10 cellular contexts compared by ENCODE assay signal in the genomic region with DNA sequence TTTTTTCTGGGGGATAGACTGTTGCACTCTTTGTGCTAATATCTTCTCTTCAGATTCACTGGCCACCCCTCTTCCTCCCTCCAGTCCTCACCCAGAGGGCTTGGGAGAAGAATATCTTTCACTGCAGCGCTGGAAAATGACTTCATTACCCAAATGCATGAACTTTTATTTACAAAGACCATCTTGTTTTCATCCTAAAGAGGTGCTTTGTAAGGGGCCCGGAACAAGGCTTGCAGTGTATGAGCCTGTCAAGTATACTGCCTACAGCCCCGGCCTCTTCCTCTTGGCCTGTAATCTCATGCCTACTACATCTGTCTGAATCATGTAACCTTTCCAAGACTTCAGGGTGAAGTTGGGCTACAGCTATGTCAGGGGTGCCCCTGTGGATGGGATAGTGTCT. TPM values are rescaled to one million over a fixed set of nuclear protein-coding genes. Genes with fewer than 3 reads are reported as not detected.
DNase-seq lines count a peak whose midpoint lies in the region; ATAC-seq, FAIRE-seq and TF ChIP-seq lines count a peak whose summit lies in the region.
"Had no signal": no experiment of that assay in that cellular context is flagged by ENCODE, and none has a peak within 500 bp of the region (broad histone marks: within the 10 kb centered on the region; RNA-seq: fewer than 3 reads in every experiment).

No MANE protein-coding gene starts in this region.

- H2BK12ac ChIP-seq in H1 (ENCODE audit: low read depth, low read length), result no peak overlapping the region

- no peak for ATAC-seq in activated T-cell treated with anti-CD3 and anti-CD28 coated beads, Interleukin-2, amount 50 U/mL, for 72 hours (replicated peaks in 1 of 2)
- ATAC-seq in HG03039 (IDR thresholded peaks at IDR 0.05; ENCODE audit: unreplicated experiment), result no peak

- H2BK15ac ChIP-seq in H1 (ENCODE audit: low read length), result no peak overlapping the region

- peaks cover 16% of the 10 kb centered on the region for H3K4me1 Mint-ChIP-seq in activated T-cell treated with anti-CD3 and anti-CD28 coated beads, Interleukin-2, amount 50 U/mL, for 72 hours (ENCODE audit: low read depth)

- no peak overlapping the region for H3K56ac ChIP-seq in H1 (replicated peaks; ENCODE audit: insufficient read length, low read depth, low read length)

- H3K27ac ChIP-seq in H1 (ENCODE audit: low read depth, low read length), result no peak overlapping the region
- peak overlapping the region; percentile 90 to 98 for H3K27ac ChIP-seq in tibial artery

- peaks cover 0 to 2% of the 10 kb centered on the region in 2 donors for H3K36me3 Mint-ChIP-seq in activated T-cell treated with anti-CD3 and anti-CD28 coated beads, Interleukin-2, amount 50 U/mL, for 72 hours (ENCODE audit: insufficient read depth in 2 of 2)

- no peak overlapping the region for H3K9ac ChIP-seq in H1 (replicated peaks in 1 of 4; ENCODE audit: extremely low read depth in 1 of 4, low read depth in 3 of 4, low read length in 3 of 4)

- H3K14ac ChIP-seq in H1 (ENCODE audit: insufficient read length), result no peak overlapping the region

- H2BK5ac ChIP-seq in H1 (ENCODE audit: low read depth, low read length), result no peak overlapping the region

- H3K4me3 Mint-ChIP-seq in activated T-cell treated with anti-CD3 and anti-CD28 coated beads, Interleukin-2, amount 50 U/mL, for 72 hours, result peak overlapping the region; percentile 71 to 84

- H3K4me1 ChIP-seq in H1 (replicated peaks in 1 of 4; ENCODE audit: control insufficient read depth in 3 of 4, insufficient read depth in 4 of 4, low read length in 3 of 4) (peaks cover 0 to 7% (median 2%) of the 10 kb centered on the region in 4 experiments; a peak in 3 of 7 replicates), tibial artery (peaks cover 0 to 42% (median 17%) of the 10 kb centered on the region in 4 donors), BE2C (no peaks in the 10 kb centered on the region; the same call in 1 of the 2 replicates)

- H3K4me3 ChIP-seq in H1 (ENCODE audit: extremely low read depth in 1 of 4, insufficient read depth in 2 of 4, low read depth in 3 of 4, low read length in 4 of 4), result peak overlapping the region; percentile 63 to 76 (median 70); a peak in 6 of 8 replicates
- peak overlapping the region; percentile 78 to 86 for H3K4me3 ChIP-seq in tibial artery
- H3K4me3 ChIP-seq in lower leg skin (ENCODE audit: low read depth, poor library complexity, severe bottlenecking), result no peak overlapping the region
- no peak overlapping the region for H3K4me3 ChIP-seq in BE2C (ENCODE audit: low read depth, low read length)

- no peak for TF ChIP-seq EP300 in H1 (IDR thresholded peaks at IDR 0.05; ENCODE audit: borderline replicate concordance in 1 of 2, low read depth in 2 of 2, low read length in 2 of 2)

- H3K36me3 ChIP-seq in H1 (ENCODE audit: control insufficient read depth in 2 of 4, insufficient read depth in 4 of 4, low read length in 3 of 4), result no peaks in the 10 kb centered on the region
- H3K36me3 ChIP-seq in tibial artery, result no peaks in the 10 kb centered on the region
- no peaks in the 10 kb centered on the region for H3K36me3 ChIP-seq in BE2C

- TF ChIP-seq POLR2A in H1 (IDR thresholded peaks at IDR 0.05; ENCODE audit: control extremely low read depth in 1 of 2, low read depth in 2 of 2, low read length in 2 of 2) (no peak), lower leg skin (IDR thresholded peaks at IDR 0.05) (no peak)

- no peak overlapping the region for H4K5ac ChIP-seq in H1 (ENCODE audit: insufficient read length, low read depth, low read length)

- H2BK120ac ChIP-seq in H1 (replicated peaks; ENCODE audit: low read depth, low read length), result no peak overlapping the region

- no peak overlapping the region for H3K23ac ChIP-seq in H1 (ENCODE audit: insufficient read length)

- H3K79me2 ChIP-seq in H1 (ENCODE audit: control insufficient read depth in 1 of 2, insufficient read depth in 2 of 2, low read length in 2 of 2), result no peaks in the 10 kb centered on the region

- TF ChIP-seq CTCF in H1 (IDR thresholded peaks at IDR 0.05; ENCODE audit: control extremely low read depth in 1 of 3, insufficient read depth in 1 of 3, low read depth in 1 of 3, low read length in 3 of 3) (no peak), tibial artery (IDR thresholded peaks at IDR 0.05) (no peak), lower leg skin (IDR thresholded peaks at IDR 0.05) (no peak), BE2C (IDR thresholded peaks at IDR 0.05; ENCODE audit: low read depth, low read length) (no peak)

- POLR2A ChIA-PET in H1 (lab: Charles Lee; ENCODE audit: partially characterized antibody), result interaction anchor here (1.2 to 1.4 kb wide), 2 partner anchors 9 to 11 kb away, joined by 4 to 6 read pairs; no protein-coding TSS in a partner anchor

- peaks cover 2 to 35% (median 16%) of the 10 kb centered on the region in 4 experiments for H3K27me3 ChIP-seq in H1 (replicated peaks in 1 of 4; ENCODE audit: control insufficient read depth in 3 of 4, extremely low read depth in 1 of 4, insufficient read depth in 3 of 4, low read length in 3 of 4)
- no peaks in the 10 kb centered on the region for H3K27me3 ChIP-seq in tibial artery
- no peaks in the 10 kb centered on the region for H3K27me3 ChIP-seq in BE2C

- no peak for FAIRE-seq in H1 (lab: Jason Lieb, UNC)

- H3K9me3 ChIP-seq in H1 (ENCODE audit: insufficient read depth in 2 of 2, low read depth in 1 of 2, low read length in 1 of 2), result no peaks in the 10 kb centered on the region
- H3K9me3 ChIP-seq in tibial artery, result no peaks in the 10 kb centered on the region
- H3K9me3 ChIP-seq in BE2C, result no peaks in the 10 kb centered on the region

- TF ChIP-seq RAD21 in H1 (IDR thresholded peaks at IDR 0.05 in 1 of 2, conservative IDR thresholded peaks at IDR 0.05 in 1 of 2; ENCODE audit: low read depth in 2 of 2, low read length in 2 of 2), result no peak

- no peak for DNase-seq in activated T-cell treated with anti-CD3 and anti-CD28 coated beads, Interleukin-2, amount 50 U/mL, for 72 hours
- no peak for DNase-seq in activated T-cell treated with anti-CD3 and anti-CD28 coated beads, Interleukin-2, amount 50 U/mL, for 1 hour
- DNase-seq in H1 (ENCODE audit: low read depth in 1 of 2, low spot score in 2 of 2), result no peak
- DNase-seq in midbrain (lab: John Stamatoyannopoulos, UW), result peak; percentile 14
- DNase-seq in tibial artery, result no peak
- no peak for DNase-seq in lower leg skin (ENCODE audit: low spot score in 2 of 2)
- DNase-seq in BE2C, result no peak
- DNase-seq: ACHN had no signal

- H4K20me1 ChIP-seq in H1 (replicated peaks in 1 of 2; ENCODE audit: control insufficient read depth in 1 of 2, insufficient read depth in 2 of 2, low read length in 2 of 2), result no peaks in the 10 kb centered on the region

- peak overlapping the region; percentile 35; the same call in 1 of the 2 replicates for H2BK20ac ChIP-seq in H1 (ENCODE audit: low read length)

- no peaks in the 10 kb centered on the region for H3K79me1 ChIP-seq in H1 (ENCODE audit: low read depth, low read length)

- peaks cover 57% of the 10 kb centered on the region for H3K27me3 Mint-ChIP-seq in activated T-cell treated with anti-CD3 and anti-CD28 coated beads, Interleukin-2, amount 50 U/mL, for 72 hours (ENCODE audit: low read depth)

- H3K9me3 Mint-ChIP-seq in activated T-cell treated with anti-CD3 and anti-CD28 coated beads, Interleukin-2, amount 50 U/mL, for 72 hours, result no peaks in the 10 kb centered on the region
- H3K9me3 Mint-ChIP-seq: dendritic cell treated with granulocyte-macrophage colony-stimulating factor and Interleukin-4, amounts not matched to agents 40 ng/mL and 50 ng/mL, for 4 days had no signal

- no peak overlapping the region for H4K91ac ChIP-seq in H1 (replicated peaks; ENCODE audit: insufficient read length, low read length)

- H3K27ac Mint-ChIP-seq in activated T-cell treated with anti-CD3 and anti-CD28 coated beads, Interleukin-2, amount 50 U/mL, for 72 hours, result no peak overlapping the region
- H3K27ac Mint-ChIP-seq: dendritic cell treated with granulocyte-macrophage colony-stimulating factor and Interleukin-4, amounts not matched to agents 40 ng/mL and 50 ng/mL, for 4 days had no signal

- CTCF ChIA-PET in H1 (lab: Charles Lee; ENCODE audit: partially characterized antibody), result interaction anchor here (0.9 to 2.7 kb wide), 8 partner anchors 10 to 92 kb away, joined by 3 to 16 read pairs (median 6); no protein-coding TSS in a partner anchor

- H3K4me2 ChIP-seq in H1 (ENCODE audit: insufficient read depth in 1 of 2, low read depth in 2 of 2, low read length in 2 of 2), result peak overlapping the region; percentile 89 to 91

- H2AFZ ChIP-seq in H1 (ENCODE audit: low read length), result peak overlapping the region; percentile 88; the same call in 1 of the 2 replicates

- H3K23me2 ChIP-seq in H1 (ENCODE audit: low read depth, low read length), result peaks cover 12% of the 10 kb centered on the region

- 0 out of 2 replicates have a peak overlapping the region, but pooled peaks have one; percentile 6 for H3K18ac ChIP-seq in H1 (ENCODE audit: extremely low read depth, low read length)

- 62% methylated on average over 3 of the region's 3 CpGs; no CpG with 5 or more reads in 1 of the 2 experiments for WGBS in H1 (ENCODE audit: extremely low coverage in 1 of 2, insufficient coverage in 1 of 2, insufficient read length in 1 of 2, insufficient replicate concordance in 2 of 2, low coverage in 1 of 2, low lambda C conversion rate in 2 of 2, missing lambda C conversion rate in 1 of 2), 2 experiments
- WGBS in lower leg skin, 2 donors, result 53 to 62% methylated on average over 3 of the region's 3 CpGs

- H2AK5ac ChIP-seq in H1 (ENCODE audit: low read depth, low read length), result no peak overlapping the region

- H4K8ac ChIP-seq in H1 (ENCODE audit: extremely low read depth, insufficient read depth, low read length), result no peak overlapping the region

- H3K4ac ChIP-seq in H1 (replicated peaks; ENCODE audit: insufficient read length, low read depth, low read length), result no peak overlapping the region

- intact Hi-C loops in tibial artery (cut with DNase I; ENCODE audit: low total_unique reads) (loop anchor here (10.0 kb wide), 1 partner anchor 50 kb away; no protein-coding TSS in a partner anchor), lower leg skin (cut with DNase I; ENCODE audit: low total_unique reads) (no loop called here)

TF ChIP-seq in H1, 55 proteins besides CTCF, POLR2A, EP300 and RAD21 (continues in another document):
- TF ChIP-seq TAF7 (optimal IDR thresholded peaks at IDR 0.05; ENCODE audit: borderline replicate concordance, low read depth, low read length), result no peak

RNA-seq across cellular contexts. Expression of a gene that starts 0.6 kb away (rescaled TPM):
- total RNA-seq in activated T-cell treated with anti-CD3 and anti-CD28 coated beads, Interleukin-2, amount 50 U/mL, for 72 hours, result under 1 TPM in 1 of 2 donors, not detected in 1; 0.14 TPM
- 0.92 and 1.5 TPM in 2 replicates for total RNA-seq in H1 (2021; fragmentation: NEBNext Ultra II Directional; extraction: Animal tissue kit (Norgen Biotek cat#: 25700))
- polyA plus RNA-seq in H1 (2011; rRNA removed), result 0.95 and 2.0 TPM in 2 replicates
- 1.1 TPM for polyA plus RNA-seq in H1 (2011; cell fraction: cytosol; rRNA removed)
- 2.0 TPM for polyA plus RNA-seq in H1 (2011; cell fraction: nucleus; rRNA removed)
- polyA plus RNA-seq in H1 (2012, experiment 1 of 2), result 0.87 to 1.4 TPM (median 1.1 TPM) in 4 replicates
- 0.71 TPM for polyA plus RNA-seq in H1 (2012, experiment 2 of 2)
- polyA plus RNA-seq in H1 (2013, experiment 1 of 2), result 4.3 TPM
- polyA plus RNA-seq in H1 (2013, experiment 2 of 2), result 4.4 TPM
- 1.3 and 2.1 TPM in 2 replicates for polyA minus RNA-seq in H1 (2011; rRNA and poly(A)+ RNA removed)
- 1.5 TPM for polyA minus RNA-seq in H1 (2011; cell fraction: cytosol; rRNA and poly(A)+ RNA removed)
- 2.7 TPM for polyA minus RNA-seq in H1 (2011; cell fraction: nucleus; rRNA and poly(A)+ RNA removed)
- total RNA-seq in lower leg skin, result 10 to 100 TPM; 11.0 to 18.7 (median 17.4) TPM
- 16.0 TPM for polyA plus RNA-seq in BE2C (2012; ENCODE audit: insufficient read depth, insufficient read length, low read depth)

Comparison
In these comparisons a context has a peak if more than half of its experiments do, and no peak if none do; other contexts are left out.
1. H3K4me3 ChIP-seq: peak in H1 (4 of 4) and tibial artery (2 of 2); none in lower leg skin (single experiment) and BE2C (single experiment).